In the genomic region with DNA sequence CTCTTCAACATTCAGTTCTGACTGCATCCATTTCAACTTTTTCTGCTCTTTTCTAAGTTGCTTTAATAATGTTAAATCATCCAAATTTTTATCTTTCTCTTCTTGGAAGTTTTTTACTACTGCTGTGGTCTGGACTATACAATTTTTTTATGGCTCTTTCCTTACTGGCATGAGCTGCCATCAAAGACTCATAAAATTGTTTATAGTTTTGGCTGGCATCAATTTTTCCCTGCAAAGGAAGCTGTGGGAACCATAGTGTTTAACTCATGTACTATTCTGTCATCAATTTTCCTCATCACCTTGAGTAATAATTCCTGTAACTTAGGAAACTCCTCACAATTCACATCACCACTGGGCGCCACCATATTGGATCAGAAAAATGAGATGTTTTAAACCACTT, we compare ENCODE assay signal across 9 cellular contexts.
"Had no signal": no experiment of that assay in that cellular context is flagged by ENCODE, and none has a peak within 500 bp of the region (broad histone marks: within the 10 kb centered on the region; RNA-seq: fewer than 3 reads in every experiment).

No MANE protein-coding gene starts in this region.

- H3K27ac ChIP-seq: GM23248 had no signal

- H3K9me3 ChIP-seq: HAP-1 had no signal

- H3K4me2 ChIP-seq: GM23338 had no signal

- H3K9ac ChIP-seq: GM23248 had no signal

- H3K36me3 ChIP-seq: HAP-1 had no signal

- DNase-seq: GM23248, GOT3, H7, H9, HCEC 1CT, HFFc6 had no signal

- H3K4me1 ChIP-seq: HAP-1 had no signal

- ATAC-seq: GM23338, HCT116 had no signal

- H3K4me3 ChIP-seq: GM23248, GM23338, HAP-1 had no signal

- H2AFZ ChIP-seq: GM23248, GM23338 had no signal
